In the genomic region with DNA sequence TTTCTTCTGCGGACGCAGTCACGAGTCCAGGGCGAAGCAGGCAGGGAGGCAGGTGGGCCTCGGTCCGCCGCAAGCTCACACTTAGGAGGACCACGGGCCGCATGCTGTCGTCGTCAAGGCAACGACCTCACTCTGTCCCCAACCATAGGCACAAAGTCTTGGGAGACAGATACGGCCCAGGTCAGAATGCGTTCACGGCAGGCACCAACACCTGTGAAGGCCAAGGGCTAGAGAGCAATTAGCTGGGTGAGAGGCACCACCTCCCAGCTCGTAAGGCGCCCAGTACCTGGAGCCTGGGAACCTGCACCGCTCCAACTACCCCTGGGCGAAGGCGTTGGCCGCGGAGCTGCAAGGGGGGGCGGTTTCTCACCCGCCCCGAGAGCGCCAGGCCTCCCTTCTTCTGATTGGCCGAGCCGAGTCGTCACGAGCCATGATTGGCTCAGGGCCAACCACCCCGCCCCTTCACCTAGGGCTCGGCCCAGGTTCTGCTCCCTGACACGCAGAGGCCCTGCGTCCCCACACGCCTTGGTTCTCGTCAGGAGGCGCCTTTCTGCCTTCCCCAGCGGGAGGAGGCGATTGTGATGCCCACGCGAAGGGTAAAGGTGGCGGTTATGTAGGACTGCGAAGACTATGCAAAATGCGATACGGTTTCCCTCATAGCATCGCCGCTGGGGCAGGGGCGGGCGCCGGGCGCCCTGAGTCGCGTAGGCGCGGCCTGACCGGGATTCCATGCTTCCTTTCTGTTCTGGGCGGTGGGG, we compare ENCODE assay signal across 8 cellular contexts. TPM values are rescaled to one million over a fixed set of nuclear protein-coding genes. Genes with fewer than 3 reads are reported as not detected.
A peak's percentile ranks its signal among the peaks of the same experiment; 100 is the strongest.
DNase-seq lines count a peak whose midpoint lies in the region; ATAC-seq, FAIRE-seq and TF ChIP-seq lines count a peak whose summit lies in the region.

A gene (minus strand): TSS at position 355 of the 758 bp plus-strand sequence. CDS start 4,540 bp downstream, outside the sequence.

- H3K9me3 Mint-ChIP-seq in activated naive CD8-positive, alpha-beta T cell treated with anti-CD3 and anti-CD28 coated beads, Interleukin-2, amount 10 ng/mL, durations not matched to agents 7 days and 5 days, result no peaks in the 10 kb centered on the region

- DNase-seq in CD1c-positive myeloid dendritic cell (ENCODE audit: extremely low spot score) (peak; percentile 90), HK-2 (ENCODE audit: unreplicated experiment) (peak; percentile 95), SHP77 treated with DMSO at 0.1 percent for 48 hours (lab: John Stamatoyannopoulos, UW) (peak; percentile 82), cardiac septum (ENCODE audit: low spot score) (peak; percentile 95), pancreas (peak; percentile 84 to 95 (median 92)), thoracic aorta (ENCODE audit: low spot score) (peak; percentile 40)
- DNase-seq in activated naive CD8-positive, alpha-beta T cell treated with anti-CD3 and anti-CD28 coated beads, Interleukin-2, amount 10 ng/mL, durations not matched to agents 7 days and 5 days, result peak; percentile 92

- H3K27me3 Mint-ChIP-seq in activated naive CD8-positive, alpha-beta T cell treated with anti-CD3 and anti-CD28 coated beads, Interleukin-2, amount 10 ng/mL, durations not matched to agents 7 days and 5 days, result peaks cover 2% of the 10 kb centered on the region

- TF ChIP-seq CTCF in pancreas (IDR thresholded peaks at IDR 0.05), result no peak
- TF ChIP-seq CTCF in thoracic aorta (IDR thresholded peaks at IDR 0.05), result no peak

- H3K36me3 ChIP-seq in pancreas (no peaks in the 10 kb centered on the region), thoracic aorta (no peaks in the 10 kb centered on the region)

- ATAC-seq in GM19463 (IDR thresholded peaks at IDR 0.05; ENCODE audit: unreplicated experiment) (peak; percentile 99), pancreas (peak; percentile 94 to 99 (median 97)), thoracic aorta (ENCODE audit: insufficient number of reproducible peaks, low FRiP score, low read depth) (peak; percentile 88)
- peak; percentile 99 for ATAC-seq in activated naive CD8-positive, alpha-beta T cell treated with anti-CD3 and anti-CD28 coated beads, Interleukin-2, amount 10 ng/mL, durations not matched to agents 7 days and 5 days (ENCODE audit: low read depth)

- H3K9me3 ChIP-seq in pancreas, result no peaks in the 10 kb centered on the region
- no peaks in the 10 kb centered on the region for H3K9me3 ChIP-seq in thoracic aorta

- POLR2A ChIA-PET in activated naive CD8-positive, alpha-beta T cell treated with anti-CD3 and anti-CD28 coated beads, Interleukin-2, amount 10 ng/mL, durations not matched to agents 7 days and 5 days (lab: Charles Lee), result interaction anchor here (0.7 to 3.3 kb wide), 3 partner anchors 25 to 94 kb away, joined by 3 to 12 read pairs (median 3); a partner anchor contains a TSS

- H3K4me1 Mint-ChIP-seq in activated naive CD8-positive, alpha-beta T cell treated with anti-CD3 and anti-CD28 coated beads, Interleukin-2, amount 10 ng/mL, durations not matched to agents 7 days and 5 days, result peaks cover 13% of the 10 kb centered on the region

- FAIRE-seq in pancreas (lab: Jason Lieb, UNC), result no peak

- H3K36me3 Mint-ChIP-seq in activated naive CD8-positive, alpha-beta T cell treated with anti-CD3 and anti-CD28 coated beads, Interleukin-2, amount 10 ng/mL, durations not matched to agents 7 days and 5 days, result peaks cover 1% of the 10 kb centered on the region

- H3K4me3 Mint-ChIP-seq in activated naive CD8-positive, alpha-beta T cell treated with anti-CD3 and anti-CD28 coated beads, Interleukin-2, amount 10 ng/mL, durations not matched to agents 7 days and 5 days, result peak within 1 kb of the TSS; percentile 85

- 4 to 7% methylated on average over 49 to 57 of the region's 57 CpGs for WGBS in pancreas, 2 donors

- intact Hi-C loops in cardiac septum (cut with DNase I), result no loop called here
- intact Hi-C loops in pancreas (cut with DNase I), result no loop called here

- H3K4me3 ChIP-seq in pancreas (peak within 1 kb of the TSS; percentile 32 to 67 (median 52)), thoracic aorta (peak within 1 kb of the TSS; percentile 93)

- no peaks in the 10 kb centered on the region for H3K27me3 ChIP-seq in pancreas
- H3K27me3 ChIP-seq in thoracic aorta (replicated peaks; ENCODE audit: insufficient read depth), result no peaks in the 10 kb centered on the region

- peak within 1 kb of the TSS in 3 of 4 donors; percentile 20 to 42 (median 21) for H3K27ac ChIP-seq in pancreas
- peak within 1 kb of the TSS; percentile 52 to 63 for H3K27ac ChIP-seq in thoracic aorta

- H3K27ac Mint-ChIP-seq in activated naive CD8-positive, alpha-beta T cell treated with anti-CD3 and anti-CD28 coated beads, Interleukin-2, amount 10 ng/mL, durations not matched to agents 7 days and 5 days, result peak within 1 kb of the TSS; percentile 69

- peaks cover 0 to 5% (median 0%) of the 10 kb centered on the region in 3 donors for H3K4me1 ChIP-seq in pancreas
- peaks cover 0 to 7% of the 10 kb centered on the region in 2 donors for H3K4me1 ChIP-seq in thoracic aorta (ENCODE audit: control insufficient read depth in 1 of 2, low read depth in 2 of 2)

RNA-seq across cellular contexts. Expression of the gene that starts here (rescaled TPM):
- total RNA-seq in activated naive CD8-positive, alpha-beta T cell treated with anti-CD3 and anti-CD28 coated beads, Interleukin-2, amount 10 ng/mL, durations not matched to agents 7 days and 5 days, result under 1 TPM; 0.22 to 0.45 TPM
- total RNA-seq in cardiac septum, result 0.70 TPM
- total RNA-seq in pancreas, result 1 to 10 TPM in 1 of 6 donors, under 1 TPM in 5; 0.47 to 1.0 (median 0.70) TPM
- under 1 TPM; 0.15 to 0.23 TPM for polyA plus RNA-seq in pancreas
- 1 to 10 TPM; 3.1 to 4.7 TPM for total RNA-seq in thoracic aorta

Comparison
In these comparisons a context has a peak if more than half of its experiments do, and no peak if none do; other contexts are left out.
1. Peak in every context shown above with its lines: DNase-seq, ATAC-seq, H3K4me3 ChIP-seq and H3K27ac ChIP-seq.
2. Peak in DNase-seq and ATAC-seq in activated naive CD8-positive, alpha-beta T cell treated with anti-CD3 and anti-CD28 coated beads, Interleukin-2, amount 10 ng/mL, durations not matched to agents 7 days and 5 days; RNA of the gene not detected or under 1 TPM.
3. Peak in DNase-seq in cardiac septum; RNA of the gene not detected or under 1 TPM.
4. DNase-seq: peak in every context shown above with its lines; median percentile 95 in HK-2; 95 in cardiac septum; 92 in pancreas; 92 in activated naive CD8-positive, alpha-beta T cell treated with anti-CD3 and anti-CD28 coated beads, Interleukin-2, amount 10 ng/mL, durations not matched to agents 7 days and 5 days; 90 in CD1c-positive myeloid dendritic cell; 82 in SHP77 treated with DMSO at 0.1 percent for 48 hours; 40 in thoracic aorta.